8 cellular contexts compared by ENCODE assay signal in the genomic region with DNA sequence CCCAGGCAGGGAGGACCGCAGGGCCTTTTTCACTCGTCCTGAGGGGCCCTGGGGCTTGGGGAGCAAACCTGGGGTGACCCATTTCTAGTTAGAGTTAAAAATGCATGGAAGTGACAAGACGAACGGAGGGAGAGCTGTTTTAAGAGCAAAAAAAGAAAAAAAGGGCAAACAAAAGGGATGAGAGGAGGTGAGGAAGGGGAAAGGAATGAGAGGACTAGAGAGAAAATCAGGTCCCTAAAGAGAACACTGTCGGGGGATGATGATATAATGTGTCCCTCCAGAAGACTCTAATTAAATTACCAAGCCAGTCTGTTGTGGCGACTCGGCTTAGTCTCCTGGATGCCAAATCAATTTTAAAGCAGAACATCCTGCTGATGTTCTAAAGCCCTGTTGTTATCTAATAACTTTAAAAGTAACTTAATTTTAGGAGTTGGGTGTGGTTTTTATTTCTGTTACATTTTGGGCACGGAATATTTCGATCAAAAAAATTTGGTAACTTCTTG. TPM values are rescaled to one million over a fixed set of nuclear protein-coding genes. Genes with fewer than 3 reads are reported as not detected.
DNase-seq lines count a peak whose midpoint lies in the region; ATAC-seq and TF ChIP-seq lines count a peak whose summit lies in the region.

No MANE protein-coding gene starts in this region.

- peaks cover 13% of the 10 kb centered on the region for H3K4me1 Mint-ChIP-seq in glutamatergic neuron (ENCODE audit: low read depth, unreplicated experiment)
- H3K4me1 Mint-ChIP-seq in stimulated activated effector memory CD8-positive, alpha-beta T cell treated with anti-CD3 and anti-CD28 coated beads, Interleukin-12 subunit alpha, Interleukin-12 subunit beta, amount 100 ng/mL, for 72 hours: peaks cover 47% of the 10 kb centered on the region

- H3F3A ChIP-seq in SU-DHL-6 (ENCODE audit: insufficient read depth): 0 out of 2 replicates have a peak, but pooled peaks cover 16% of the 10 kb centered on the region

- peak overlapping the region; percentile 96 for H3K4me3 Mint-ChIP-seq in glutamatergic neuron (ENCODE audit: unreplicated experiment)
- peak overlapping the region; percentile 92 for H3K4me3 Mint-ChIP-seq in stimulated activated effector memory CD8-positive, alpha-beta T cell treated with anti-CD3 and anti-CD28 coated beads, Interleukin-12 subunit alpha, Interleukin-12 subunit beta, amount 100 ng/mL, for 72 hours

- H3K27ac ChIP-seq in SU-DHL-6 (ENCODE audit: low read depth, low read length): no peak overlapping the region

- no peaks in the 10 kb centered on the region for H3K9me3 ChIP-seq in SU-DHL-6 (ENCODE audit: insufficient read depth, low read length)

- no peak for ATAC-seq in stimulated activated effector memory CD8-positive, alpha-beta T cell treated with anti-CD3 and anti-CD28 coated beads, Interleukin-12 subunit alpha, Interleukin-12 subunit beta, amount 100 ng/mL, for 72 hours
- ATAC-seq in GM21717 (IDR thresholded peaks at IDR 0.05; ENCODE audit: unreplicated experiment): no peak

- H2AFZ ChIP-seq in SU-DHL-6 (ENCODE audit: low read depth, low read length, severe bottlenecking): peak overlapping the region; percentile 97

- H3K27ac Mint-ChIP-seq in glutamatergic neuron (ENCODE audit: unreplicated experiment): peak overlapping the region; percentile 92
- peak overlapping the region; percentile 95 for H3K27ac Mint-ChIP-seq in stimulated activated effector memory CD8-positive, alpha-beta T cell treated with anti-CD3 and anti-CD28 coated beads, Interleukin-12 subunit alpha, Interleukin-12 subunit beta, amount 100 ng/mL, for 72 hours

- H3K4me3 ChIP-seq in SU-DHL-6 (ENCODE audit: insufficient read depth, low read length, poor library complexity, severe bottlenecking): peak overlapping the region; percentile 83

- no peaks in the 10 kb centered on the region for H3K36me3 Mint-ChIP-seq in glutamatergic neuron (ENCODE audit: unreplicated experiment)
- peaks cover 6% of the 10 kb centered on the region for H3K36me3 Mint-ChIP-seq in stimulated activated effector memory CD8-positive, alpha-beta T cell treated with anti-CD3 and anti-CD28 coated beads, Interleukin-12 subunit alpha, Interleukin-12 subunit beta, amount 100 ng/mL, for 72 hours

- H3K27me3 ChIP-seq in SU-DHL-6 (ENCODE audit: low read length): no peaks in the 10 kb centered on the region

- peak overlapping the region; percentile 75 for H3K9ac ChIP-seq in SU-DHL-6 (ENCODE audit: low read length)

- peak overlapping the region; percentile 93 for H3K4me2 ChIP-seq in SU-DHL-6 (ENCODE audit: low read depth, low read length, poor library complexity, severe bottlenecking)

- no peaks in the 10 kb centered on the region for H3K36me3 ChIP-seq in SU-DHL-6 (ENCODE audit: low read length)

- H3K9me2 ChIP-seq in SU-DHL-6 (replicated peaks; ENCODE audit: insufficient read depth, low read length): no peaks in the 10 kb centered on the region

- H4K20me1 ChIP-seq in SU-DHL-6 (ENCODE audit: low read depth, low read length): no peaks in the 10 kb centered on the region

- peaks cover 12% of the 10 kb centered on the region for H3K27me3 Mint-ChIP-seq in glutamatergic neuron (ENCODE audit: unreplicated experiment)

- H3K9me3 Mint-ChIP-seq in glutamatergic neuron (ENCODE audit: unreplicated experiment): peaks cover 8% of the 10 kb centered on the region
- no peaks in the 10 kb centered on the region for H3K9me3 Mint-ChIP-seq in stimulated activated effector memory CD8-positive, alpha-beta T cell treated with anti-CD3 and anti-CD28 coated beads, Interleukin-12 subunit alpha, Interleukin-12 subunit beta, amount 100 ng/mL, for 72 hours

- peak in 2 of 3 experiments; percentile 60 to 76 for DNase-seq in NCI-H1417 (lab: John Stamatoyannopoulos, UW)
- DNase-seq in NCI-H1417 treated with DMSO at 0.1 percent for 48 hours (lab: John Stamatoyannopoulos, UW): no peak
- no peak for DNase-seq in glutamatergic neuron
- DNase-seq in stimulated activated effector memory CD8-positive, alpha-beta T cell treated with anti-CD3 and anti-CD28 coated beads, Interleukin-12 subunit alpha, Interleukin-12 subunit beta, amount 100 ng/mL, for 72 hours (ENCODE audit: low spot score in 2 of 2): no peak
- DNase-seq in AG08396 (ENCODE audit: low spot score): no peak
- no peak for DNase-seq in activated gamma-delta T cell treated with Interleukin-2 at 50 U/mL for 16 hours

- H3K79me2 ChIP-seq in SU-DHL-6 (ENCODE audit: insufficient read depth, low read length): peaks cover 16% of the 10 kb centered on the region

- TF ChIP-seq CTCF in SU-DHL-6 (IDR thresholded peaks at IDR 0.05; ENCODE audit: insufficient read depth, low read length, poor library complexity, severe bottlenecking): no peak
- no peak for TF ChIP-seq CTCF in glutamatergic neuron (IDR thresholded peaks at IDR 0.05; ENCODE audit: partially characterized antibody, unreplicated experiment)

RNA-seq across cellular contexts. Expression of a gene that starts 1.1 kb away (rescaled TPM):
- 35.9 TPM for total RNA-seq in glutamatergic neuron (ENCODE audit: unreplicated experiment)

Comparison
In these comparisons a context has a peak if more than half of its experiments do, and no peak if none do; other contexts are left out.
1. DNase-seq: peak in NCI-H1417 (2 of 3); none in NCI-H1417 treated with DMSO at 0.1 percent for 48 hours (single experiment), glutamatergic neuron (single experiment), stimulated activated effector memory CD8-positive, alpha-beta T cell treated with anti-CD3 and anti-CD28 coated beads, Interleukin-12 subunit alpha, Interleukin-12 subunit beta, amount 100 ng/mL, for 72 hours (0 of 2), AG08396 (single experiment) and activated gamma-delta T cell treated with Interleukin-2 at 50 U/mL for 16 hours (single experiment).